8 cellular contexts compared by ENCODE assay signal in genomic region chr11:96242971-96243647, GRCh38.
DNase-seq lines count a peak whose midpoint lies in the region; TF ChIP-seq lines count a peak whose summit lies in the region.

No MANE protein-coding gene starts in this region.

- H3K27ac ChIP-seq in neutrophil = peak overlapping the region; percentile 92
- peak overlapping the region; percentile 70 for H3K27ac ChIP-seq in substantia nigra (ENCODE audit: low read depth, low read length, poor library complexity, severe bottlenecking)

- peak overlapping the region; percentile 75 for H3K4me3 Mint-ChIP-seq in activated naive CD4-positive, alpha-beta T cell treated with anti-CD3 and anti-CD28 coated beads, Interleukin-2, amount 10 ng/mL, durations not matched to agents 7 days and 5 days

- CTCF ChIA-PET in activated naive CD4-positive, alpha-beta T cell treated with anti-CD3 and anti-CD28 coated beads, Interleukin-2, amount 10 ng/mL, durations not matched to agents 7 days and 5 days (lab: Charles Lee) = interaction anchor here (0.7 to 12.1 kb wide), 16 partner anchors 12 to 1090 kb away, joined by 3 to 144 read pairs (median 3); partner anchors contain the start of gene MAML2

- H3K27me3 ChIP-seq in neutrophil = no peaks in the 10 kb centered on the region

- peaks cover 53 to 54% of the 10 kb centered on the region in 2 experiments for H3K4me1 ChIP-seq in neutrophil (ENCODE audit: control insufficient read depth in 1 of 2, insufficient read depth in 1 of 2, low read depth in 1 of 2, low read length in 1 of 2)

- no peaks in the 10 kb centered on the region for H3K9me3 ChIP-seq in neutrophil

- H3K4me1 Mint-ChIP-seq in activated naive CD4-positive, alpha-beta T cell treated with anti-CD3 and anti-CD28 coated beads, Interleukin-2, amount 10 ng/mL, durations not matched to agents 7 days and 5 days = peaks cover 58% of the 10 kb centered on the region

- H3K4me3 ChIP-seq in neutrophil (ENCODE audit: low read depth in 1 of 2, low read length in 1 of 2) = peak overlapping the region; percentile 61 to 71

- DNase-seq in ELF-1 (ENCODE audit: low read depth, low spot score) (peak; percentile 94), H4 (ENCODE audit: low spot score) (peak; percentile 99), M059J (ENCODE audit: low read depth) (peak; percentile 99), SK-N-DZ (ENCODE audit: low spot score) (peak; percentile 91), germinal center (ENCODE audit: low spot score) (peak; percentile 73), substantia nigra (lab: John Stamatoyannopoulos, UW) (peak; percentile 11 to 89 (median 65))
- DNase-seq in activated naive CD4-positive, alpha-beta T cell treated with anti-CD3 and anti-CD28 coated beads, Interleukin-2, amount 10 ng/mL, durations not matched to agents 7 days and 5 days = peak; percentile 87

- H3K36me3 Mint-ChIP-seq in activated naive CD4-positive, alpha-beta T cell treated with anti-CD3 and anti-CD28 coated beads, Interleukin-2, amount 10 ng/mL, durations not matched to agents 7 days and 5 days = peaks cover 4% of the 10 kb centered on the region

- H3K9me3 Mint-ChIP-seq in activated naive CD4-positive, alpha-beta T cell treated with anti-CD3 and anti-CD28 coated beads, Interleukin-2, amount 10 ng/mL, durations not matched to agents 7 days and 5 days = no peaks in the 10 kb centered on the region

- TF ChIP-seq CTCF in neutrophil (IDR thresholded peaks at IDR 0.05) = no peak

- peak overlapping the region; percentile 93 for H3K27ac Mint-ChIP-seq in activated naive CD4-positive, alpha-beta T cell treated with anti-CD3 and anti-CD28 coated beads, Interleukin-2, amount 10 ng/mL, durations not matched to agents 7 days and 5 days

- no peaks in the 10 kb centered on the region for H3K36me3 ChIP-seq in neutrophil

- no peaks in the 10 kb centered on the region for H3K27me3 Mint-ChIP-seq in activated naive CD4-positive, alpha-beta T cell treated with anti-CD3 and anti-CD28 coated beads, Interleukin-2, amount 10 ng/mL, durations not matched to agents 7 days and 5 days

Comparison
In these comparisons a context has a peak if more than half of its experiments do, and no peak if none do; other contexts are left out.
1. Peak in every context shown above with its lines: DNase-seq, H3K4me3 ChIP-seq and H3K27ac ChIP-seq.